In the genomic region with DNA sequence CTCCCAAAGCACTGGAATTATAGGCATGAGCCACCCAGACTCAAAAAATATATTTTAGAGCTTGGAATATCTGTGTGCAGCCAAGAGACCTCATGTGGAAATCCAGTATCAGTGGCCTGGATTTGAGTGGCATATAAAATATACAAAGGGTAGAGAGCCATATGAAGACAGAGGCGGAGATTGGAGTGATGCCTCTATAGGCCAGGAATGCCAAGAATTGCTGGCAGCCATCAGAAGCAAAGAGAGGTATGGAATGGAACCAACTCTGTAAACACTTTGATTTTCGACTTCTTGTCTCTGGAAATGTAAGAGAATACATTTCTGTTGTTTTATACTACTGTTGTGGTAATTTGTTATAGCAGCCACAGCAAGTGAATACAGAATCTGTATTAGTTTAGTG, we compare ENCODE assay signal across 24 cellular contexts.
"Had no signal": no experiment of that assay in that cellular context is flagged by ENCODE, and none has a peak within 500 bp of the region (broad histone marks: within the 10 kb centered on the region; RNA-seq: fewer than 3 reads in every experiment).

No MANE protein-coding gene starts in this region.

- H3K4me3 ChIP-seq: body of pancreas, colonic mucosa, left ventricle myocardium inferior, mucosa of descending colon, neural progenitor cell, ovary, psoas muscle, right lobe of liver, stomach, testis, upper lobe of right lung had no signal

- H3K4me1 Mint-ChIP-seq: activated naive CD8-positive, alpha-beta T cell treated with anti-CD3 and anti-CD28 coated beads, Interleukin-2, amount 10 ng/mL, durations not matched to agents 7 days and 5 days; central memory CD8-positive, alpha-beta T cell; naive thymus-derived CD4-positive, alpha-beta T cell had no signal

- H3K27me3 Mint-ChIP-seq: activated CD4-positive, alpha-beta memory T cell treated with anti-CD3 and anti-CD28 coated beads, Interleukin-2, amount 10 ng/mL, durations not matched to agents 7 days and 5 days; activated naive CD8-positive, alpha-beta T cell treated with anti-CD3 and anti-CD28 coated beads, Interleukin-2, amount 10 ng/mL, durations not matched to agents 7 days and 5 days had no signal

- H3K27ac ChIP-seq: body of pancreas, left ventricle myocardium inferior, neural progenitor cell, ovary, psoas muscle, right lobe of liver, testis, upper lobe of right lung had no signal

- H2AFZ ChIP-seq: neural progenitor cell had no signal

- H3K36me3 Mint-ChIP-seq: stimulated activated effector memory CD8-positive, alpha-beta T cell treated with anti-CD3 and anti-CD28 coated beads, Interleukin-12 subunit alpha, Interleukin-12 subunit beta, amount 100 ng/mL, for 72 hours had no signal

- ATAC-seq: body of pancreas; naive thymus-derived CD4-positive, alpha-beta T cell; psoas muscle; stimulated activated effector memory CD8-positive, alpha-beta T cell treated with anti-CD3 and anti-CD28 coated beads, Interleukin-12 subunit alpha, Interleukin-12 subunit beta, amount 100 ng/mL, for 72 hours; upper lobe of right lung had no signal

- H3K4me2 ChIP-seq: neural progenitor cell had no signal

- H3K9ac ChIP-seq: neural progenitor cell had no signal

- H3K4me3 Mint-ChIP-seq: activated CD4-positive, alpha-beta memory T cell treated with anti-CD3 and anti-CD28 coated beads, Interleukin-2, amount 10 ng/mL, durations not matched to agents 7 days and 5 days; activated naive CD8-positive, alpha-beta T cell treated with anti-CD3 and anti-CD28 coated beads, Interleukin-2, amount 10 ng/mL, durations not matched to agents 7 days and 5 days; activated T-cell treated with anti-CD3 and anti-CD28 coated beads, Interleukin-2, amount 50 U/mL, for 24 hours; central memory CD8-positive, alpha-beta T cell; endodermal cell; naive thymus-derived CD4-positive, alpha-beta T cell; neural progenitor cell; stimulated activated effector memory CD8-positive, alpha-beta T cell treated with anti-CD3 and anti-CD28 coated beads, Interleukin-12 subunit alpha, Interleukin-12 subunit beta, amount 100 ng/mL, for 72 hours had no signal

- H3K27me3 ChIP-seq: body of pancreas, colonic mucosa, neural progenitor cell, ovary, right lobe of liver, stomach, testis, upper lobe of right lung had no signal

- DNase-seq: activated CD4-positive, alpha-beta memory T cell treated with anti-CD3 and anti-CD28 coated beads, Interleukin-2, amount 10 ng/mL, durations not matched to agents 7 days and 5 days; activated CD4-positive, alpha-beta T cell treated with anti-CD3 and anti-CD28 coated beads for 48 hours; activated CD4-positive, CD25-positive, alpha-beta regulatory T cell; activated naive CD4-positive, alpha-beta T cell treated with Interleukin-2 at 50 U/mL for 16 hours; activated naive CD8-positive, alpha-beta T cell treated with anti-CD3 and anti-CD28 coated beads, Interleukin-2, amount 10 ng/mL, durations not matched to agents 7 days and 5 days; activated T-cell treated with anti-CD3 and anti-CD28 coated beads, Interleukin-2, amount 50 U/mL, for 24 hours; amygdala; body of pancreas; colonic mucosa; endodermal cell; glutamatergic neuron; left ventricle myocardium inferior; mucosa of descending colon; naive thymus-derived CD4-positive, alpha-beta T cell; ovary; psoas muscle; right lobe of liver; stimulated activated CD4-positive, alpha-beta T cell treated with anti-CD3 and anti-CD28 coated beads, Interleukin-4, amount 100 ng/mL, for 24 hours; stomach; testis; upper lobe of right lung had no signal

- H3K9me3 ChIP-seq: body of pancreas, colonic mucosa, ovary, psoas muscle, testis, upper lobe of right lung had no signal

- H3K27ac Mint-ChIP-seq: activated CD4-positive, alpha-beta memory T cell treated with anti-CD3 and anti-CD28 coated beads, Interleukin-2, amount 10 ng/mL, durations not matched to agents 7 days and 5 days; activated naive CD8-positive, alpha-beta T cell treated with anti-CD3 and anti-CD28 coated beads, Interleukin-2, amount 10 ng/mL, durations not matched to agents 7 days and 5 days; activated T-cell treated with anti-CD3 and anti-CD28 coated beads, Interleukin-2, amount 50 U/mL, for 24 hours; endodermal cell; naive thymus-derived CD4-positive, alpha-beta T cell; stimulated activated effector memory CD8-positive, alpha-beta T cell treated with anti-CD3 and anti-CD28 coated beads, Interleukin-12 subunit alpha, Interleukin-12 subunit beta, amount 100 ng/mL, for 72 hours had no signal

- H3K36me3 ChIP-seq: colonic mucosa, left ventricle myocardium inferior, neural progenitor cell, ovary, right lobe of liver, stomach, upper lobe of right lung had no signal

- H3K4me1 ChIP-seq: colonic mucosa, psoas muscle, testis, upper lobe of right lung had no signal
